In genomic region chr1:40017951-40018575, GRCh38 we compare ENCODE assay signal across 1 cellular context.
TF ChIP-seq lines count a peak whose summit lies in the region.

No MANE protein-coding gene starts in this region.

TF ChIP-seq in HCT116, 20 proteins besides CTCF, POLR2A, EP300 and RAD21 (continued from another document):
- TF ChIP-seq, protein P1, sequence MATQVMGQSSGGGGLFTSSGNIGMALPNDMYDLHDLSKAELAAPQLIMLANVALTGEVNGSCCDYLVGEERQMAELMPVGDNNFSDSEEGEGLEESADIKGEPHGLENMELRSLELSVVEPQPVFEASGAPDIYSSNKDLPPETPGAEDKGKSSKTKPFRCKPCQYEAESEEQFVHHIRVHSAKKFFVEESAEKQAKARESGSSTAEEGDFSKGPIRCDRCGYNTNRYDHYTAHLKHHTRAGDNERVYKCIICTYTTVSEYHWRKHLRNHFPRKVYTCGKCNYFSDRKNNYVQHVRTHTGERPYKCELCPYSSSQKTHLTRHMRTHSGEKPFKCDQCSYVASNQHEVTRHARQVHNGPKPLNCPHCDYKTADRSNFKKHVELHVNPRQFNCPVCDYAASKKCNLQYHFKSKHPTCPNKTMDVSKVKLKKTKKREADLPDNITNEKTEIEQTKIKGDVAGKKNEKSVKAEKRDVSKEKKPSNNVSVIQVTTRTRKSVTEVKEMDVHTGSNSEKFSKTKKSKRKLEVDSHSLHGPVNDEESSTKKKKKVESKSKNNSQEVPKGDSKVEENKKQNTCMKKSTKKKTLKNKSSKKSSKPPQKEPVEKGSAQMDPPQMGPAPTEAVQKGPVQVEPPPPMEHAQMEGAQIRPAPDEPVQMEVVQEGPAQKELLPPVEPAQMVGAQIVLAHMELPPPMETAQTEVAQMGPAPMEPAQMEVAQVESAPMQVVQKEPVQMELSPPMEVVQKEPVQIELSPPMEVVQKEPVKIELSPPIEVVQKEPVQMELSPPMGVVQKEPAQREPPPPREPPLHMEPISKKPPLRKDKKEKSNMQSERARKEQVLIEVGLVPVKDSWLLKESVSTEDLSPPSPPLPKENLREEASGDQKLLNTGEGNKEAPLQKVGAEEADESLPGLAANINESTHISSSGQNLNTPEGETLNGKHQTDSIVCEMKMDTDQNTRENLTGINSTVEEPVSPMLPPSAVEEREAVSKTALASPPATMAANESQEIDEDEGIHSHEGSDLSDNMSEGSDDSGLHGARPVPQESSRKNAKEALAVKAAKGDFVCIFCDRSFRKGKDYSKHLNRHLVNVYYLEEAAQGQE (IDR thresholded peaks at IDR 0.05; ENCODE audit: low read depth) = no peak
- TF ChIP-seq, protein P2, sequence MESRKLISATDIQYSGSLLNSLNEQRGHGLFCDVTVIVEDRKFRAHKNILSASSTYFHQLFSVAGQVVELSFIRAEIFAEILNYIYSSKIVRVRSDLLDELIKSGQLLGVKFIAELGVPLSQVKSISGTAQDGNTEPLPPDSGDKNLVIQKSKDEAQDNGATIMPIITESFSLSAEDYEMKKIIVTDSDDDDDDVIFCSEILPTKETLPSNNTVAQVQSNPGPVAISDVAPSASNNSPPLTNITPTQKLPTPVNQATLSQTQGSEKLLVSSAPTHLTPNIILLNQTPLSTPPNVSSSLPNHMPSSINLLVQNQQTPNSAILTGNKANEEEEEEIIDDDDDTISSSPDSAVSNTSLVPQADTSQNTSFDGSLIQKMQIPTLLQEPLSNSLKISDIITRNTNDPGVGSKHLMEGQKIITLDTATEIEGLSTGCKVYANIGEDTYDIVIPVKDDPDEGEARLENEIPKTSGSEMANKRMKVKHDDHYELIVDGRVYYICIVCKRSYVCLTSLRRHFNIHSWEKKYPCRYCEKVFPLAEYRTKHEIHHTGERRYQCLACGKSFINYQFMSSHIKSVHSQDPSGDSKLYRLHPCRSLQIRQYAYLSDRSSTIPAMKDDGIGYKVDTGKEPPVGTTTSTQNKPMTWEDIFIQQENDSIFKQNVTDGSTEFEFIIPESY (IDR thresholded peaks at IDR 0.05; ENCODE audit: extremely low read depth, insufficient replicate concordance, low read length) = no peak
TF ChIP-seq in HCT116: peak in this region for 0.
